In genomic region chr7:157357129-157358040, GRCh38 we compare ENCODE assay signal across 10 cellular contexts. TPM values are rescaled to one million over a fixed set of nuclear protein-coding genes. Genes with fewer than 3 reads are reported as not detected.
A peak's percentile ranks its signal among the peaks of the same experiment; 100 is the strongest.
DNase-seq lines count a peak whose midpoint lies in the region; ATAC-seq, FAIRE-seq and TF ChIP-seq lines count a peak whose summit lies in the region.
"Had no signal": no experiment of that assay in that cellular context is flagged by ENCODE, and none has a peak within 500 bp of the region (broad histone marks: within the 10 kb centered on the region; RNA-seq: fewer than 3 reads in every experiment).

No MANE protein-coding gene starts in this region.

- H3K27ac ChIP-seq in astrocyte (ENCODE audit: low read depth, low read length), result no peak overlapping the region

- no peak for FAIRE-seq in astrocyte (lab: Jason Lieb, UNC)
- FAIRE-seq in urothelium cell line (lab: Jason Lieb, UNC), result no peak
- FAIRE-seq: colon had no signal

- no peak overlapping the region for H3K4me3 ChIP-seq in astrocyte (ENCODE audit: insufficient read depth, low read depth, low read length)
- H3K4me3 ChIP-seq: uterus had no signal

- peaks cover 27% of the 10 kb centered on the region for H3K36me3 ChIP-seq in astrocyte (ENCODE audit: insufficient read depth, low read length)
- H3K36me3 ChIP-seq: uterus had no signal

- H3K4me1 ChIP-seq in astrocyte (ENCODE audit: insufficient read depth, low read length), result peaks cover 25% of the 10 kb centered on the region

- H3K27me3 Mint-ChIP-seq in astrocyte (ENCODE audit: low read depth, unreplicated experiment), result no peaks in the 10 kb centered on the region

- H3K27ac Mint-ChIP-seq in astrocyte (ENCODE audit: unreplicated experiment), result peak overlapping the region; percentile 20

- H3K79me2 ChIP-seq in astrocyte (ENCODE audit: insufficient read depth, low read length), result peaks cover 100% of the 10 kb centered on the region

- H3K36me3 Mint-ChIP-seq in astrocyte (ENCODE audit: low read depth, unreplicated experiment), result peaks cover 15% of the 10 kb centered on the region

- H3K9me3 ChIP-seq in astrocyte (ENCODE audit: insufficient read depth, low read depth, low read length), result no peaks in the 10 kb centered on the region
- H3K9me3 ChIP-seq: uterus had no signal

- peaks cover 53% of the 10 kb centered on the region for H3K4me1 Mint-ChIP-seq in astrocyte (ENCODE audit: low read depth, unreplicated experiment)

- peaks cover 100% of the 10 kb centered on the region for H4K20me1 ChIP-seq in astrocyte (ENCODE audit: insufficient read depth, low read length)

- ATAC-seq in GM19035 (IDR thresholded peaks at IDR 0.05; ENCODE audit: unreplicated experiment) (peak; percentile 86), HG03045 (IDR thresholded peaks at IDR 0.05; ENCODE audit: unreplicated experiment) (peak; percentile 83)

- intact Hi-C loops in head of caudate nucleus (cut with DNase I), result no loop called here

- no peak overlapping the region for H3K9ac ChIP-seq in astrocyte (ENCODE audit: low read length)

- H3K27me3 ChIP-seq in astrocyte (ENCODE audit: insufficient read depth, low read length), result no peaks in the 10 kb centered on the region
- H3K27me3 ChIP-seq: uterus had no signal

- H3K9me3 Mint-ChIP-seq in astrocyte (ENCODE audit: unreplicated experiment), result no peaks in the 10 kb centered on the region

- no peak overlapping the region for H2AFZ ChIP-seq in astrocyte (ENCODE audit: low read depth, low read length)

- no peak overlapping the region for H3K4me2 ChIP-seq in astrocyte (ENCODE audit: low read length)

- DNase-seq in CD1c-positive myeloid dendritic cell (ENCODE audit: extremely low spot score) (peak; percentile 79), astrocyte (ENCODE audit: low read depth) (no peak), NCI-H187 treated with DMSO at 0.1 percent for 48 hours (lab: John Stamatoyannopoulos, UW) (no peak), urothelium cell line (ENCODE audit: low spot score) (no peak), NCI-H1048 (lab: John Stamatoyannopoulos, UW) (no peak), head of caudate nucleus (no peak)
- DNase-seq: uterus had no signal

- no peak for TF ChIP-seq CTCF in astrocyte (IDR thresholded peaks at IDR 0.05; ENCODE audit: insufficient read depth, low read depth, low read length)

- no peak overlapping the region for H3K4me3 Mint-ChIP-seq in astrocyte (ENCODE audit: unreplicated experiment)

RNA-seq across cellular contexts. Expression of gene DNAJB6, which starts 20.6 kb away (rescaled TPM):
- total RNA-seq in astrocyte, result 158 and 179 TPM in 2 replicates
